Comparison of ENCODE assay signal across 12 cellular contexts in genomic region chr4:169025184-169025583, GRCh38.
"Had no signal": no experiment of that assay in that cellular context is flagged by ENCODE, and none has a peak within 500 bp of the region (broad histone marks: within the 10 kb centered on the region; RNA-seq: fewer than 3 reads in every experiment).

No MANE protein-coding gene starts in this region.

- H3K27ac ChIP-seq: adrenal gland, colonic mucosa, parathyroid adenoma, stomach, thoracic aorta had no signal

- H3K36me3 ChIP-seq: adrenal gland, colonic mucosa, gastrocnemius medialis, stomach, thoracic aorta had no signal

- DNase-seq: activated CD4-positive, alpha-beta T cell treated with anti-CD3 and anti-CD28 coated beads, Interleukin-2, amount 50 U/mL, for 1 hour; activated naive CD4-positive, alpha-beta T cell treated with anti-CD3 and anti-CD28 coated beads, Interleukin-2, amount 10 ng/mL, durations not matched to agents 7 days and 5 days; activated T-cell treated with anti-CD3 and anti-CD28 coated beads for 4 hours; colonic mucosa; gastrocnemius medialis; stimulated activated CD4-positive, alpha-beta T cell treated with anti-CD3 and anti-CD28 coated beads, Interleukin-4, amount 100 ng/mL, for 4 hours; stomach had no signal

- H3K4me1 Mint-ChIP-seq: activated naive CD4-positive, alpha-beta T cell treated with anti-CD3 and anti-CD28 coated beads, Interleukin-2, amount 10 ng/mL, durations not matched to agents 7 days and 5 days; neural crest cell had no signal

- H3K36me3 Mint-ChIP-seq: activated naive CD4-positive, alpha-beta T cell treated with anti-CD3 and anti-CD28 coated beads, Interleukin-2, amount 10 ng/mL, durations not matched to agents 7 days and 5 days had no signal

- H3K4me3 Mint-ChIP-seq: activated naive CD4-positive, alpha-beta T cell treated with anti-CD3 and anti-CD28 coated beads, Interleukin-2, amount 10 ng/mL, durations not matched to agents 7 days and 5 days; neural crest cell had no signal

- H3K4me3 ChIP-seq: adrenal gland, colonic mucosa, gastrocnemius medialis, stomach, thoracic aorta had no signal

- H3K79me2 ChIP-seq: parathyroid adenoma had no signal

- H2AFZ ChIP-seq: parathyroid adenoma had no signal

- H3K9me3 Mint-ChIP-seq: activated naive CD4-positive, alpha-beta T cell treated with anti-CD3 and anti-CD28 coated beads, Interleukin-2, amount 10 ng/mL, durations not matched to agents 7 days and 5 days; activated T-helper 2 cell treated with anti-CD3 and anti-CD28 coated beads, Interferon-gamma antibody, Interleukin-2, Interleukin-4, amounts not matched to agents 10 μg/mL and 5 μg/mL and 100 μg/mL, durations not matched to agents 14 hours and 24 hours and 36 hours had no signal

- H3K27ac Mint-ChIP-seq: activated naive CD4-positive, alpha-beta T cell treated with anti-CD3 and anti-CD28 coated beads, Interleukin-2, amount 10 ng/mL, durations not matched to agents 7 days and 5 days; activated T-helper 2 cell treated with anti-CD3 and anti-CD28 coated beads, Interferon-gamma antibody, Interleukin-2, Interleukin-4, amounts not matched to agents 10 μg/mL and 5 μg/mL and 100 μg/mL, durations not matched to agents 14 hours and 24 hours and 36 hours had no signal

- H3K27me3 ChIP-seq: adrenal gland, colonic mucosa, stomach had no signal

- H3K4me1 ChIP-seq: colonic mucosa, gastrocnemius medialis, parathyroid adenoma had no signal
